Comparison of ENCODE assay signal across 15 cellular contexts in genomic region chr11:119590651-119591308, GRCh38.
DNase-seq lines count a peak whose midpoint lies in the region; ATAC-seq, FAIRE-seq and TF ChIP-seq lines count a peak whose summit lies in the region.
"Had no signal": no experiment of that assay in that cellular context is flagged by ENCODE, and none has a peak within 500 bp of the region (broad histone marks: within the 10 kb centered on the region; RNA-seq: fewer than 3 reads in every experiment).

No MANE protein-coding gene starts in this region.

- no peaks in the 10 kb centered on the region for H3K27me3 ChIP-seq in mammary epithelial cell (ENCODE audit: insufficient read depth, low read length)

- H3K4me1 Mint-ChIP-seq in mesothelial cell of epicardium = peaks cover 15% of the 10 kb centered on the region

- H3K27ac Mint-ChIP-seq in mesothelial cell of epicardium = peak overlapping the region; percentile 32
- H3K27ac Mint-ChIP-seq: naive thymus-derived CD4-positive, alpha-beta T cell; stimulated activated naive CD8-positive, alpha-beta T cell treated with anti-CD3 and anti-CD28 coated beads, Interleukin-15, Interleukin-2, amounts not matched to agents 100 ng/mL and 50 ng/mL, for 24 hours had no signal

- H3K9ac ChIP-seq in mammary epithelial cell (ENCODE audit: insufficient read depth, low read length) = no peak overlapping the region

- peaks cover 3% of the 10 kb centered on the region for H3K9me3 ChIP-seq in mammary epithelial cell (replicated peaks; ENCODE audit: insufficient read depth, low read length)

- no TSS peak for BruUV-seq in mammary epithelial cell (replicated peaks; lab: Mats Ljungman, UMichigan)

- in situ Hi-C loops in mammary epithelial cell (cut with MboI; ENCODE audit: low sequenced_read_pairs in 2 of 2) = no loop called here

- CTCF ChIA-PET in mammary epithelial cell (lab: Charles Lee; ENCODE audit: low non-redundant PET) = no interaction called here

- no peak for ATAC-seq in GM18867 (IDR thresholded peaks at IDR 0.05; ENCODE audit: unreplicated experiment)
- no peak for ATAC-seq in HG03280 (IDR thresholded peaks at IDR 0.05; ENCODE audit: unreplicated experiment)
- ATAC-seq in HG02884 (IDR thresholded peaks at IDR 0.05; ENCODE audit: unreplicated experiment) = no peak
- ATAC-seq in HG02852 (IDR thresholded peaks at IDR 0.05; ENCODE audit: unreplicated experiment) = no peak
- ATAC-seq: heart left ventricle; naive thymus-derived CD4-positive, alpha-beta T cell had no signal

- H3K36me3 Mint-ChIP-seq in mesothelial cell of epicardium = no peaks in the 10 kb centered on the region
- H3K36me3 Mint-ChIP-seq: naive thymus-derived CD4-positive, alpha-beta T cell had no signal

- intact Hi-C loops in mammary epithelial cell (cut with micrococcal nuclease) = no loop called here

- peak overlapping the region; percentile 47 for H2AFZ ChIP-seq in mammary epithelial cell (ENCODE audit: low read depth, low read length)

- dilution Hi-C loops in mammary epithelial cell (cut with HindIII; ENCODE audit: low sequenced_read_pairs) = no loop called here

- peaks cover 9% of the 10 kb centered on the region for H3K27me3 Mint-ChIP-seq in mesothelial cell of epicardium (ENCODE audit: low read depth)

- no peaks in the 10 kb centered on the region for H3K36me3 ChIP-seq in mammary epithelial cell (ENCODE audit: insufficient read depth, low read length)
- H3K36me3 ChIP-seq: heart left ventricle had no signal

- peak; percentile 52 for FAIRE-seq in GM18507 (lab: Jason Lieb, UNC)
- FAIRE-seq: D721Med had no signal

- H3K4me1 ChIP-seq in mammary epithelial cell (ENCODE audit: insufficient read depth, low read length) = peaks cover 25% of the 10 kb centered on the region

- TF ChIP-seq CTCF in mammary epithelial cell (conservative IDR thresholded peaks at IDR 0.05 in 1 of 2, IDR thresholded peaks at IDR 0.05 in 1 of 2; ENCODE audit: extremely low read depth in 1 of 2, insufficient read depth in 1 of 2, low read depth in 1 of 2, low read length in 2 of 2) (no peak), mesothelial cell of epicardium (IDR thresholded peaks at IDR 0.05; ENCODE audit: unreplicated experiment) (no peak)

- no peak overlapping the region for H3K4me2 ChIP-seq in mammary epithelial cell (ENCODE audit: insufficient read depth, low read depth, low read length)

- peak overlapping the region; percentile 56 for H3K27ac ChIP-seq in mammary epithelial cell (ENCODE audit: insufficient read depth, low read depth, low read length)
- H3K27ac ChIP-seq: heart left ventricle had no signal

- H3K79me2 ChIP-seq in mammary epithelial cell (ENCODE audit: insufficient read depth, low read length) = no peaks in the 10 kb centered on the region

- WGBS in mammary epithelial cell (ENCODE audit: low coverage, missing lambda C conversion rate) = 94% methylated on average over 3 of the region's 3 CpGs

- H3K4me3 Mint-ChIP-seq in mesothelial cell of epicardium = no peak overlapping the region
- H3K4me3 Mint-ChIP-seq: naive thymus-derived CD4-positive, alpha-beta T cell; stimulated activated naive CD8-positive, alpha-beta T cell treated with anti-CD3 and anti-CD28 coated beads, Interleukin-15, Interleukin-2, amounts not matched to agents 100 ng/mL and 50 ng/mL, for 24 hours had no signal

- no peaks in the 10 kb centered on the region for H4K20me1 ChIP-seq in mammary epithelial cell (ENCODE audit: insufficient read depth, low read length)

- no peak for DNase-seq in GM18507 (ENCODE audit: extremely low spot score, insufficient read length, low read depth)
- peak; percentile 98 for DNase-seq in M059J (ENCODE audit: low read depth)
- peak; percentile 97 for DNase-seq in mammary epithelial cell
- DNase-seq in mesothelial cell of epicardium (ENCODE audit: low spot score in 2 of 2, unreplicated experiment in 2 of 2) = no peak
- DNase-seq: activated T-cell treated with anti-CD3 and anti-CD28 coated beads for 4 hours; heart left ventricle; naive thymus-derived CD4-positive, alpha-beta T cell; NCI-H1436; SW 1271 had no signal

- H3K9me3 Mint-ChIP-seq in mesothelial cell of epicardium = no peaks in the 10 kb centered on the region
- H3K9me3 Mint-ChIP-seq: stimulated activated naive CD8-positive, alpha-beta T cell treated with anti-CD3 and anti-CD28 coated beads, Interleukin-15, Interleukin-2, amounts not matched to agents 100 ng/mL and 50 ng/mL, for 24 hours had no signal

- no peak overlapping the region for H3K4me3 ChIP-seq in mammary epithelial cell (replicated peaks in 1 of 3; ENCODE audit: insufficient read depth in 1 of 3, low read depth in 2 of 3, low read length in 3 of 3)
- H3K4me3 ChIP-seq: heart left ventricle had no signal

Comparison
In these comparisons a context has a peak if more than half of its experiments do, and no peak if none do; other contexts are left out.
1. DNase-seq: peak in M059J (single experiment) and mammary epithelial cell (single experiment); none in GM18507 (single experiment) and mesothelial cell of epicardium (0 of 2).